In genomic region chr21:30434033-30434631, GRCh38 we compare ENCODE assay signal across 8 cellular contexts. TPM values are rescaled to one million over a fixed set of nuclear protein-coding genes. Genes with fewer than 3 reads are reported as not detected.
DNase-seq lines count a peak whose midpoint lies in the region; ATAC-seq lines count a peak whose summit lies in the region.

No MANE protein-coding gene starts in this region.

- no peaks in the 10 kb centered on the region for H3K9me3 ChIP-seq in CD4-positive, CD25-positive, alpha-beta regulatory T cell (ENCODE audit: control insufficient read depth in 2 of 2, low read length in 2 of 2)
- no peaks in the 10 kb centered on the region for H3K9me3 ChIP-seq in T-helper 17 cell (ENCODE audit: control insufficient read depth, low read length, poor library complexity, severe bottlenecking)

- H3K27ac ChIP-seq in CD4-positive, CD25-positive, alpha-beta regulatory T cell (ENCODE audit: insufficient read depth, low read length, poor library complexity, severe bottlenecking): no peak overlapping the region

- H3K4me1 ChIP-seq in CD4-positive, CD25-positive, alpha-beta regulatory T cell (ENCODE audit: control insufficient read depth, insufficient read depth, low read length, poor library complexity, severe bottlenecking): no peaks in the 10 kb centered on the region

- no peaks in the 10 kb centered on the region for H3K36me3 Mint-ChIP-seq in CD4-positive, CD25-positive, alpha-beta regulatory T cell
- no peaks in the 10 kb centered on the region for H3K36me3 Mint-ChIP-seq in activated T-helper 17 cell treated with anti-CD3 and anti-CD28 coated beads, Interleukin-2, amount 50 U/mL, for 72 hours (ENCODE audit: low read depth)
- peaks cover 2% of the 10 kb centered on the region for H3K36me3 Mint-ChIP-seq in T-helper 17 cell (ENCODE audit: low read depth)

- H3K27me3 Mint-ChIP-seq in CD4-positive, CD25-positive, alpha-beta regulatory T cell: peaks cover 7% of the 10 kb centered on the region
- peaks cover 17% of the 10 kb centered on the region for H3K27me3 Mint-ChIP-seq in activated T-helper 17 cell treated with anti-CD3 and anti-CD28 coated beads, Interleukin-2, amount 50 U/mL, for 72 hours
- H3K27me3 Mint-ChIP-seq in T-helper 17 cell: peaks cover 15% of the 10 kb centered on the region

- no peak for ATAC-seq in CD4-positive, CD25-positive, alpha-beta regulatory T cell (ENCODE audit: low read depth in 2 of 2)
- ATAC-seq in GM19035 (IDR thresholded peaks at IDR 0.05; ENCODE audit: unreplicated experiment): peak; percentile 55
- ATAC-seq in activated T-helper 17 cell treated with anti-CD3 and anti-CD28 coated beads, Interleukin-2, amount 50 U/mL, for 72 hours (replicated peaks): peak; percentile 47
- ATAC-seq in T-helper 17 cell: no peak

- H3K4me3 ChIP-seq in CD4-positive, CD25-positive, alpha-beta regulatory T cell (ENCODE audit: low read depth, low read length): no peak overlapping the region

- H3K27ac Mint-ChIP-seq in CD4-positive, CD25-positive, alpha-beta regulatory T cell: no peak overlapping the region
- no peak overlapping the region for H3K27ac Mint-ChIP-seq in activated T-helper 17 cell treated with anti-CD3 and anti-CD28 coated beads, Interleukin-2, amount 50 U/mL, for 72 hours
- H3K27ac Mint-ChIP-seq in T-helper 17 cell: no peak overlapping the region

- H3K36me3 ChIP-seq in CD4-positive, CD25-positive, alpha-beta regulatory T cell (ENCODE audit: control insufficient read depth, insufficient read depth, low read length): no peaks in the 10 kb centered on the region

- DNase-seq in CD4-positive, CD25-positive, alpha-beta regulatory T cell: peak in 2 of 3 donors; percentile 2 to 18
- peak; percentile 12 for DNase-seq in NCI-H1105 treated with DMSO at 0.1 percent for 48 hours (lab: John Stamatoyannopoulos, UW)
- DNase-seq in islet precursor cell: peak; percentile 79
- DNase-seq in effector CD8-positive, alpha-beta T cell (lab: John Stamatoyannopoulos, UW): no peak
- no peak for DNase-seq in AG08396 (ENCODE audit: low spot score)
- DNase-seq in T-helper 17 cell: no peak

- H3K9me3 Mint-ChIP-seq in CD4-positive, CD25-positive, alpha-beta regulatory T cell: peaks cover 0 to 2% (median 0%) of the 10 kb centered on the region in 7 donors
- H3K9me3 Mint-ChIP-seq in activated T-helper 17 cell treated with anti-CD3 and anti-CD28 coated beads, Interleukin-2, amount 50 U/mL, for 72 hours: no peaks in the 10 kb centered on the region

- H3K4me3 Mint-ChIP-seq in CD4-positive, CD25-positive, alpha-beta regulatory T cell: no peak overlapping the region
- no peak overlapping the region for H3K4me3 Mint-ChIP-seq in activated T-helper 17 cell treated with anti-CD3 and anti-CD28 coated beads, Interleukin-2, amount 50 U/mL, for 72 hours
- H3K4me3 Mint-ChIP-seq in T-helper 17 cell: no peak overlapping the region

- peaks cover 2% of the 10 kb centered on the region for H3K27me3 ChIP-seq in CD4-positive, CD25-positive, alpha-beta regulatory T cell (ENCODE audit: control insufficient read depth, insufficient read depth, low read length)

- H3K4me1 Mint-ChIP-seq in CD4-positive, CD25-positive, alpha-beta regulatory T cell: no peaks in the 10 kb centered on the region
- no peaks in the 10 kb centered on the region for H3K4me1 Mint-ChIP-seq in activated T-helper 17 cell treated with anti-CD3 and anti-CD28 coated beads, Interleukin-2, amount 50 U/mL, for 72 hours
- H3K4me1 Mint-ChIP-seq in T-helper 17 cell: no peaks in the 10 kb centered on the region

RNA-seq across cellular contexts. Expression of gene KRTAP13-4, which starts 4.1 kb away (rescaled TPM):
- total RNA-seq in CD4-positive, CD25-positive, alpha-beta regulatory T cell: not detected
- polyA plus RNA-seq in CD4-positive, CD25-positive, alpha-beta regulatory T cell: not detected
- total RNA-seq in activated T-helper 17 cell treated with anti-CD3 and anti-CD28 coated beads, Interleukin-2, amount 50 U/mL, for 72 hours: not detected
- not detected for total RNA-seq in T-helper 17 cell

RNA-seq across cellular contexts. Expression of gene KRTAP15-1, which starts 5.9 kb away (rescaled TPM):
- not detected for total RNA-seq in CD4-positive, CD25-positive, alpha-beta regulatory T cell
- not detected for polyA plus RNA-seq in CD4-positive, CD25-positive, alpha-beta regulatory T cell
- total RNA-seq in activated T-helper 17 cell treated with anti-CD3 and anti-CD28 coated beads, Interleukin-2, amount 50 U/mL, for 72 hours: not detected
- not detected for total RNA-seq in T-helper 17 cell

RNA-seq across cellular contexts. Expression of gene KRTAP13-3, which starts 8.4 kb away (rescaled TPM):
- total RNA-seq in CD4-positive, CD25-positive, alpha-beta regulatory T cell: not detected
- not detected for polyA plus RNA-seq in CD4-positive, CD25-positive, alpha-beta regulatory T cell
- not detected for total RNA-seq in activated T-helper 17 cell treated with anti-CD3 and anti-CD28 coated beads, Interleukin-2, amount 50 U/mL, for 72 hours
- not detected for total RNA-seq in T-helper 17 cell

RNA-seq across cellular contexts. Expression of gene KRTAP13-1, which starts 38.3 kb away (rescaled TPM):
- total RNA-seq in CD4-positive, CD25-positive, alpha-beta regulatory T cell: not detected
- polyA plus RNA-seq in CD4-positive, CD25-positive, alpha-beta regulatory T cell: not detected
- total RNA-seq in activated T-helper 17 cell treated with anti-CD3 and anti-CD28 coated beads, Interleukin-2, amount 50 U/mL, for 72 hours: not detected
- total RNA-seq in T-helper 17 cell: not detected

RNA-seq across cellular contexts. Expression of gene KRTAP19-1, which starts 46.0 kb away (rescaled TPM):
- total RNA-seq in CD4-positive, CD25-positive, alpha-beta regulatory T cell: not detected
- polyA plus RNA-seq in CD4-positive, CD25-positive, alpha-beta regulatory T cell: not detected
- total RNA-seq in activated T-helper 17 cell treated with anti-CD3 and anti-CD28 coated beads, Interleukin-2, amount 50 U/mL, for 72 hours: not detected
- not detected for total RNA-seq in T-helper 17 cell

Comparison
In these comparisons a context has a peak if more than half of its experiments do, and no peak if none do; other contexts are left out.
1. ATAC-seq: peak in GM19035 (single experiment) and activated T-helper 17 cell treated with anti-CD3 and anti-CD28 coated beads, Interleukin-2, amount 50 U/mL, for 72 hours (single experiment); none in CD4-positive, CD25-positive, alpha-beta regulatory T cell (0 of 2) and T-helper 17 cell (single experiment).
2. DNase-seq: peak in CD4-positive, CD25-positive, alpha-beta regulatory T cell (2 of 3), NCI-H1105 treated with DMSO at 0.1 percent for 48 hours (single experiment) and islet precursor cell (single experiment); none in effector CD8-positive, alpha-beta T cell (single experiment), AG08396 (single experiment) and T-helper 17 cell (0 of 3).